Comparison of ENCODE assay signal across 9 cellular contexts in the genomic region with DNA sequence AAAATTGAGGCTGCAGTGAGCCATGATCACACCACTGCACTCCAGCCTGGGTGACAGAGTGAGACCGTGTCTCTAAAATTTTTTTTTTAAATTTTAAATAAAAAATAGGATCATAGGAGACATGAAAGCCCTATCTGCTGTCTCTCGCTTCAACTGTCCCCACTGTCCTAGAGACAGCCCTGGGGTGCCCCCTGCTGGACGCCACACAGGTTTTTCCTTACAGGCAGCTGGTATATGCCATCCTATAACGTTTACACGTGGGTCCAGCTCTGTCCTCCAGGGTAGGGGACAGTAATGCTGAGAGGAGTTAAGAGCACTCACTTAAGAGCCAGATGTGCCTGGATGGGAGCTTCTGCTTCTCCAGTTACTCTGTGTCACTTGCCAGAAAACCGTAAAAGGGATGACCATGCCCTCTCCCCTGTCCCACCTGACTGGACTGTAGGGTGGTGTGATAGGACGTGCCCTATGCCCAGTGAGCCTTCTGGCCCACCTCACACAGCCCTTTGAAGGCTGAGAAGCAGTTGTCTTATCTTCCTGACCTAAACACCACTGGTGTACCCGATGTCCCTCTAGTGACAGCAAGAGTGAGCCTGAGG. TPM values are rescaled to one million over a fixed set of nuclear protein-coding genes. Genes with fewer than 3 reads are reported as not detected.
DNase-seq lines count a peak whose midpoint lies in the region; ATAC-seq and TF ChIP-seq lines count a peak whose summit lies in the region.
"Had no signal": no experiment of that assay in that cellular context is flagged by ENCODE, and none has a peak within 500 bp of the region (broad histone marks: within the 10 kb centered on the region; RNA-seq: fewer than 3 reads in every experiment).

No MANE protein-coding gene starts in this region.

- H3K27me3 Mint-ChIP-seq in GM23338 (ENCODE audit: insufficient read depth, low read depth, poor library complexity) (peaks cover 7% of the 10 kb centered on the region), chondrocyte (ENCODE audit: low read depth) (peaks cover 10% of the 10 kb centered on the region)
- H3K27me3 Mint-ChIP-seq in activated CD4-positive, alpha-beta T cell treated with anti-CD3 and anti-CD28 coated beads for 36 hours: no peaks in the 10 kb centered on the region
- H3K27me3 Mint-ChIP-seq: stimulated activated naive CD8-positive, alpha-beta T cell treated with anti-CD3 and anti-CD28 coated beads, Interleukin-15, Interleukin-2, amounts not matched to agents 100 ng/mL and 50 ng/mL, for 24 hours had no signal

- TF ChIP-seq POLR2A in right lobe of liver (IDR thresholded peaks at IDR 0.05): no peak

- H3K9me2 ChIP-seq in GM23338 (ENCODE audit: insufficient read depth): no peaks in the 10 kb centered on the region

- H3K36me3 Mint-ChIP-seq in GM23338 (ENCODE audit: low read depth) (peaks cover 2% of the 10 kb centered on the region; the same call in 1 of the 3 replicates), chondrocyte (ENCODE audit: low read depth) (peaks cover under 1% of the 10 kb centered on the region)
- H3K36me3 Mint-ChIP-seq in activated CD4-positive, alpha-beta T cell treated with anti-CD3 and anti-CD28 coated beads for 36 hours (ENCODE audit: low read depth): no peaks in the 10 kb centered on the region

- H3K9me3 Mint-ChIP-seq in GM23338 (no peaks in the 10 kb centered on the region), chondrocyte (ENCODE audit: low read depth) (no peaks in the 10 kb centered on the region)
- H3K9me3 Mint-ChIP-seq in activated CD4-positive, alpha-beta T cell treated with anti-CD3 and anti-CD28 coated beads for 36 hours (ENCODE audit: low read depth): no peaks in the 10 kb centered on the region
- H3K9me3 Mint-ChIP-seq: stimulated activated naive CD8-positive, alpha-beta T cell treated with anti-CD3 and anti-CD28 coated beads, Interleukin-15, Interleukin-2, amounts not matched to agents 100 ng/mL and 50 ng/mL, for 24 hours had no signal

- H3K4me3 ChIP-seq in GM23338 (no peak overlapping the region), right lobe of liver (no peak overlapping the region)

- DNase-seq in ACHN (peak; percentile 71), GM23338 (ENCODE audit: low spot score) (peak; percentile 92), NCI-H510A (lab: John Stamatoyannopoulos, UW) (peak; percentile 88), chondrocyte (ENCODE audit: low spot score) (no peak), right lobe of liver (peak; percentile 78 to 85 (median 82))
- peak; percentile 93 for DNase-seq in activated CD4-positive, alpha-beta T cell treated with anti-CD3 and anti-CD28 coated beads for 36 hours
- DNase-seq in stimulated activated CD8-positive, alpha-beta memory T cell treated with anti-CD3 and anti-CD28 coated beads, Interleukin-12 subunit alpha, Interleukin-12 subunit beta, amount 100 ng/mL, for 1 hour (ENCODE audit: low read depth): peak; percentile 73

- H4K20me1 ChIP-seq in GM23338 (replicated peaks; ENCODE audit: insufficient read depth): peaks cover 4% of the 10 kb centered on the region; the same call in 1 of the 2 replicates

- in situ Hi-C loops in ACHN (cut with HindIII; ENCODE audit: low pct_ligation_motif_present, low pct_unique_long_range_greater_than_20kb, low sequenced_read_pairs): no loop called here

- ATAC-seq in GM23338: peak; percentile 35
- peak; percentile 57 for ATAC-seq in activated CD4-positive, alpha-beta T cell treated with anti-CD3 and anti-CD28 coated beads for 36 hours
- ATAC-seq in right lobe of liver: peak in 1 of 4 donors; percentile 14
- no peak for ATAC-seq in HG03196 (IDR thresholded peaks at IDR 0.05; ENCODE audit: unreplicated experiment)

- intact Hi-C loops in activated CD4-positive, alpha-beta T cell treated with anti-CD3 and anti-CD28 coated beads for 36 hours (cut with DNase I, micrococcal nuclease): no loop called here
- intact Hi-C loops in right lobe of liver (cut with DNase I): loop anchor here in 1 of 2 donors (10.0 kb wide), 1 partner anchor 401 kb away; no protein-coding TSS in a partner anchor

- no peak overlapping the region for H3K27ac ChIP-seq in GM23338 (ENCODE audit: low read depth)
- no peak overlapping the region for H3K27ac ChIP-seq in right lobe of liver

- WGBS in right lobe of liver (ENCODE audit: insufficient coverage, low coverage, low lambda C conversion rate, missing lambda C conversion rate): 14% methylated on average over 6 of the region's 8 CpGs

- TF ChIP-seq CTCF in GM23338 (conservative IDR thresholded peaks at IDR 0.05; ENCODE audit: low read depth in 2 of 2): peak; percentile 78 to 88
- peak; percentile 91 for TF ChIP-seq CTCF in chondrocyte (IDR thresholded peaks at IDR 0.05)
- peak; percentile 53 to 83 (median 80) for TF ChIP-seq CTCF in right lobe of liver (IDR thresholded peaks at IDR 0.05)

- peaks cover 15% of the 10 kb centered on the region for H3K4me1 Mint-ChIP-seq in GM23338
- peaks cover 10% of the 10 kb centered on the region for H3K4me1 Mint-ChIP-seq in activated CD4-positive, alpha-beta T cell treated with anti-CD3 and anti-CD28 coated beads for 36 hours
- peaks cover 6% of the 10 kb centered on the region for H3K4me1 Mint-ChIP-seq in chondrocyte (ENCODE audit: low read depth)

- POLR2A ChIA-PET in activated CD4-positive, alpha-beta T cell treated with anti-CD3 and anti-CD28 coated beads for 36 hours (lab: Charles Lee): interaction anchor here (0.9 kb wide), 1 partner anchor 608 kb away, joined by 3 read pairs; no protein-coding TSS in a partner anchor

- 0 out of 2 replicates have a peak, but pooled peaks cover 5% of the 10 kb centered on the region for H3F3A ChIP-seq in GM23338 (replicated peaks; ENCODE audit: low read depth)

- no peaks in the 10 kb centered on the region for H3K36me3 ChIP-seq in GM23338 (ENCODE audit: insufficient read depth)
- no peaks in the 10 kb centered on the region for H3K36me3 ChIP-seq in right lobe of liver

- H3K9me3 ChIP-seq in right lobe of liver: no peaks in the 10 kb centered on the region

- CTCF ChIA-PET in activated CD4-positive, alpha-beta T cell treated with anti-CD3 and anti-CD28 coated beads for 36 hours (lab: Charles Lee): interaction anchor here (0.6 to 2.4 kb wide), 29 partner anchors 9 to 634 kb away, joined by 3 to 22 read pairs (median 4); a partner anchor contains a TSS

- H3K79me2 ChIP-seq in GM23338 (replicated peaks; ENCODE audit: insufficient read depth): no peaks in the 10 kb centered on the region

- no peak overlapping the region for H2AFZ ChIP-seq in GM23338

- H3K4me2 ChIP-seq in GM23338: no peak overlapping the region

- no peak overlapping the region for H3K4me3 Mint-ChIP-seq in GM23338
- no peak overlapping the region for H3K4me3 Mint-ChIP-seq in activated CD4-positive, alpha-beta T cell treated with anti-CD3 and anti-CD28 coated beads for 36 hours
- H3K4me3 Mint-ChIP-seq in chondrocyte (ENCODE audit: unreplicated experiment): no peak overlapping the region
- H3K4me3 Mint-ChIP-seq: stimulated activated naive CD8-positive, alpha-beta T cell treated with anti-CD3 and anti-CD28 coated beads, Interleukin-15, Interleukin-2, amounts not matched to agents 100 ng/mL and 50 ng/mL, for 24 hours had no signal

- peaks cover 6% of the 10 kb centered on the region for H3K4me1 ChIP-seq in GM23338 (ENCODE audit: insufficient read depth)
- peaks cover 0 to 17% (median 5%) of the 10 kb centered on the region in 4 donors for H3K4me1 ChIP-seq in right lobe of liver

- H3K27me3 ChIP-seq in GM23338 (ENCODE audit: insufficient read depth): no peaks in the 10 kb centered on the region
- H3K27me3 ChIP-seq in right lobe of liver: no peaks in the 10 kb centered on the region

- H3K27ac Mint-ChIP-seq in GM23338 (no peak overlapping the region), chondrocyte (ENCODE audit: unreplicated experiment) (no peak overlapping the region)
- H3K27ac Mint-ChIP-seq in activated CD4-positive, alpha-beta T cell treated with anti-CD3 and anti-CD28 coated beads for 36 hours: no peak overlapping the region
- H3K27ac Mint-ChIP-seq: stimulated activated naive CD8-positive, alpha-beta T cell treated with anti-CD3 and anti-CD28 coated beads, Interleukin-15, Interleukin-2, amounts not matched to agents 100 ng/mL and 50 ng/mL, for 24 hours had no signal

RNA-seq across cellular contexts. Expression of a gene that starts 8.5 kb away (rescaled TPM):
- total RNA-seq in GM23338 (2014; rRNA removed; shearing (Covaris generic)): 44.4 and 45.4 TPM in 2 replicates
- polyA plus RNA-seq in GM23338 (2016; fragmentation: Nextera tagmentation; extraction: Ambion mirVana): 84.6 and 86.7 TPM in 2 replicates
- total RNA-seq in activated CD4-positive, alpha-beta T cell treated with anti-CD3 and anti-CD28 coated beads for 36 hours: 1 to 10 TPM; 1.6 to 2.1 TPM
- total RNA-seq in chondrocyte (1.2 to 1.6 TPM (median 1.2 TPM) in 3 replicates), right lobe of liver (10 to 100 TPM in 4 of 6 experiments, 1 to 10 TPM in 2; 6.6 to 23.7 (median 16.0) TPM)

RNA-seq across cellular contexts. Expression of a gene that starts 8.9 kb away (rescaled TPM):
- 28.9 and 30.8 TPM in 2 replicates for total RNA-seq in GM23338 (2014; rRNA removed; shearing (Covaris generic))
- polyA plus RNA-seq in GM23338 (2016; fragmentation: Nextera tagmentation; extraction: Ambion mirVana): 22.0 and 22.3 TPM in 2 replicates
- 10 to 100 TPM; 20.2 to 21.8 TPM for total RNA-seq in activated CD4-positive, alpha-beta T cell treated with anti-CD3 and anti-CD28 coated beads for 36 hours
- total RNA-seq in chondrocyte (15.7 to 17.5 TPM (median 16.5 TPM) in 3 replicates), right lobe of liver (10 to 100 TPM in 4 of 6 experiments, 1 to 10 TPM in 2; 8.7 to 15.3 (median 10.5) TPM)

RNA-seq across cellular contexts. Expression of a gene that starts 18.2 kb away (rescaled TPM):
- 0.58 and 0.90 TPM in 2 replicates for total RNA-seq in GM23338 (2014; rRNA removed; shearing (Covaris generic))
- 0.40 and 0.89 TPM in 2 replicates for polyA plus RNA-seq in GM23338 (2016; fragmentation: Nextera tagmentation; extraction: Ambion mirVana)
- total RNA-seq in activated CD4-positive, alpha-beta T cell treated with anti-CD3 and anti-CD28 coated beads for 36 hours: 10 to 100 TPM in 1 of 2 experiments, 1 to 10 TPM in 1; 10.0 to 12.0 TPM
- total RNA-seq in chondrocyte (8.5 to 10.1 TPM (median 9.2 TPM) in 3 replicates), right lobe of liver (10 to 100 TPM in 4 of 6 experiments, 1 to 10 TPM in 2; 7.0 to 21.1 (median 11.5) TPM)

RNA-seq across cellular contexts. Expression of a gene that starts 35.2 kb away (rescaled TPM):
- total RNA-seq in GM23338 (2014; rRNA removed; shearing (Covaris generic)): 474 and 552 TPM in 2 replicates
- polyA plus RNA-seq in GM23338 (2016; fragmentation: Nextera tagmentation; extraction: Ambion mirVana): 478 and 498 TPM in 2 replicates
- 10 to 100 TPM; 70.4 to 71.5 TPM for total RNA-seq in activated CD4-positive, alpha-beta T cell treated with anti-CD3 and anti-CD28 coated beads for 36 hours
- total RNA-seq in chondrocyte (31.8 to 33.6 TPM (median 32.1 TPM) in 3 replicates), right lobe of liver (10 to 100 TPM; 18.0 to 66.4 (median 29.7) TPM)

RNA-seq across cellular contexts. Expression of a gene that starts 45.7 kb away (rescaled TPM):
- total RNA-seq in GM23338 (2014; rRNA removed; shearing (Covaris generic)): 22.6 and 23.0 TPM in 2 replicates
- polyA plus RNA-seq in GM23338 (2016; fragmentation: Nextera tagmentation; extraction: Ambion mirVana): 7.4 and 7.6 TPM in 2 replicates
- under 1 TPM; 0.02 to 0.04 TPM for total RNA-seq in activated CD4-positive, alpha-beta T cell treated with anti-CD3 and anti-CD28 coated beads for 36 hours
- total RNA-seq in chondrocyte (0.17 to 0.29 TPM (median 0.18 TPM) in 3 replicates), right lobe of liver (not detected)
